In the genomic region with DNA sequence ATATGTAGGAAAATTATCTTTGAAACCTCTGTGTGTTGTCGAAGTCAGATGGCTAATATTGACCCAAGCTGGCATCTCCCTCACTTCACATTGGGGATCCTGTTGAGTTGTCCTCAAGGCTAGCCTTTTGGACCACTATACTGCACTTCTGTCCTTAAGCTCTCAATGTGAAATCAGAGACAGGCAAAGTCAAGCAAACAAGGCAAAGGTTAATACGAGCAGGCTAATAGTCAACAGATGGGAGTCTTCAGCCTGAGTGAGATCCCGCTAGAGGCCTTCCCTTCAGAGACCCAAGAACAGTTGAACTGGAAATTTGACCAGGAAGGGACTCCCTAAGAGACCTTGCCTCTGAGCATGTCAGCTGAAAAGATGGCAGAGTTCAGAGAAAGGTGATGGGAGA, we compare ENCODE assay signal across 24 cellular contexts.
"Had no signal": no experiment of that assay in that cellular context is flagged by ENCODE, and none has a peak within 500 bp of the region (broad histone marks: within the 10 kb centered on the region; RNA-seq: fewer than 3 reads in every experiment).

No MANE protein-coding gene starts in this region.

- H3K36me3 ChIP-seq: SJCRH30 had no signal

- H3K27ac ChIP-seq: SJCRH30, VCaP had no signal

- H3K27me3 Mint-ChIP-seq: activated CD4-positive, alpha-beta memory T cell treated with anti-CD3 and anti-CD28 coated beads, Interleukin-2, amount 10 ng/mL, durations not matched to agents 7 days and 5 days; activated CD4-positive, alpha-beta T cell treated with anti-CD3 and anti-CD28 coated beads, Interleukin-2, amount 10 ng/mL, durations not matched to agents 7 days and 5 days; activated naive CD4-positive, alpha-beta T cell treated with anti-CD3 and anti-CD28 coated beads, Interleukin-2, amount 10 ng/mL, durations not matched to agents 7 days and 5 days; activated naive CD8-positive, alpha-beta T cell treated with anti-CD3 and anti-CD28 coated beads for 36 hours had no signal

- H3K9ac ChIP-seq: SK-N-SH had no signal

- H3K27me3 ChIP-seq: SJCRH30 had no signal

- H3K4me2 ChIP-seq: SK-N-SH had no signal

- H3K4me3 Mint-ChIP-seq: activated CD4-positive, alpha-beta memory T cell treated with anti-CD3 and anti-CD28 coated beads, Interleukin-2, amount 10 ng/mL, durations not matched to agents 7 days and 5 days; activated CD4-positive, alpha-beta T cell treated with anti-CD3 and anti-CD28 coated beads, Interleukin-2, amount 10 ng/mL, durations not matched to agents 7 days and 5 days; activated naive CD4-positive, alpha-beta T cell treated with anti-CD3 and anti-CD28 coated beads, Interleukin-2, amount 10 ng/mL, durations not matched to agents 7 days and 5 days; activated naive CD8-positive, alpha-beta T cell treated with anti-CD3 and anti-CD28 coated beads for 36 hours; activated T-cell treated with anti-CD3 and anti-CD28 coated beads, Interleukin-2, amount 50 U/mL, for 72 hours had no signal

- H3K9me3 ChIP-seq: SJCRH30, SK-N-SH had no signal

- H3K36me3 Mint-ChIP-seq: activated naive CD8-positive, alpha-beta T cell treated with anti-CD3 and anti-CD28 coated beads for 36 hours had no signal

- DNase-seq: activated CD4-positive, alpha-beta memory T cell treated with anti-CD3 and anti-CD28 coated beads, Interleukin-2, amount 10 ng/mL, durations not matched to agents 7 days and 5 days; activated CD4-positive, alpha-beta T cell treated with anti-CD3 and anti-CD28 coated beads, Interleukin-2, amount 10 ng/mL, durations not matched to agents 7 days and 5 days; activated CD4-positive, CD25-positive, alpha-beta regulatory T cell; activated gamma-delta T cell treated with Interleukin-2 at 50 U/mL for 16 hours; activated naive CD4-positive, alpha-beta T cell treated with anti-CD3 and anti-CD28 coated beads, Interleukin-2, amount 10 ng/mL, durations not matched to agents 7 days and 5 days; activated naive CD8-positive, alpha-beta T cell treated with anti-CD3 and anti-CD28 coated beads for 36 hours; activated T-cell treated with anti-CD3 and anti-CD28 coated beads for 4 hours; activated T-cell treated with anti-CD3 and anti-CD28 coated beads, Interleukin-2, amount 50 U/mL, for 72 hours; cerebellar nuclear complex; Kasumi-1; KBM-7; NCI-H1048; NCI-H146; NCI-H187 treated with DMSO at 0.1 percent for 48 hours; NCI-H2081 treated with DMSO at 0.1 percent for 48 hours; NCI-H226; NCI-H510A; NCI-H748 treated with DMSO at 0.1 percent for 48 hours; RPMI8226; SJCRH30; SK-N-SH; T-helper 1 cell had no signal

- H3K4me3 ChIP-seq: SJCRH30 had no signal

- H3K27ac Mint-ChIP-seq: activated CD4-positive, alpha-beta memory T cell treated with anti-CD3 and anti-CD28 coated beads, Interleukin-2, amount 10 ng/mL, durations not matched to agents 7 days and 5 days; activated CD4-positive, alpha-beta T cell treated with anti-CD3 and anti-CD28 coated beads, Interleukin-2, amount 10 ng/mL, durations not matched to agents 7 days and 5 days; activated naive CD4-positive, alpha-beta T cell treated with anti-CD3 and anti-CD28 coated beads, Interleukin-2, amount 10 ng/mL, durations not matched to agents 7 days and 5 days; activated naive CD8-positive, alpha-beta T cell treated with anti-CD3 and anti-CD28 coated beads for 36 hours; activated T-cell treated with anti-CD3 and anti-CD28 coated beads, Interleukin-2, amount 50 U/mL, for 72 hours; activated T-helper 2 cell treated with anti-CD3 and anti-CD28 coated beads, Interferon-gamma antibody, Interleukin-2, Interleukin-4, amounts not matched to agents 10 μg/mL and 5 μg/mL and 100 μg/mL, durations not matched to agents 14 hours and 24 hours and 36 hours had no signal
